12 cellular contexts compared by ENCODE assay signal in genomic region chr5:2207966-2208544, GRCh38.
DNase-seq lines count a peak whose midpoint lies in the region; ATAC-seq and TF ChIP-seq lines count a peak whose summit lies in the region.
"Had no signal": no experiment of that assay in that cellular context is flagged by ENCODE, and none has a peak within 500 bp of the region (broad histone marks: within the 10 kb centered on the region; RNA-seq: fewer than 3 reads in every experiment).

No MANE protein-coding gene starts in this region.

- TF ChIP-seq CTCF in epithelial cell of proximal tubule (conservative IDR thresholded peaks at IDR 0.05; ENCODE audit: low read depth, low read length) (peak; percentile 16), tibial nerve (IDR thresholded peaks at IDR 0.05) (no peak)

- H3K36me3 ChIP-seq in tibial nerve: no peaks in the 10 kb centered on the region
- H3K36me3 ChIP-seq: ascending aorta had no signal

- CTCF ChIA-PET in activated CD4-positive, alpha-beta T cell treated with anti-CD3 and anti-CD28 coated beads for 36 hours (lab: Charles Lee): no interaction called here

- no peak for ATAC-seq in activated CD4-positive, alpha-beta T cell treated with anti-CD3 and anti-CD28 coated beads for 36 hours
- ATAC-seq: mucosa of descending colon had no signal

- no peaks in the 10 kb centered on the region for H3K9me3 Mint-ChIP-seq in activated CD4-positive, alpha-beta T cell treated with anti-CD3 and anti-CD28 coated beads for 36 hours (ENCODE audit: low read depth)

- TF ChIP-seq POLR2A in tibial nerve (IDR thresholded peaks at IDR 0.05): no peak

- H3K27me3 ChIP-seq in tibial nerve: no peaks in the 10 kb centered on the region
- H3K27me3 ChIP-seq: ascending aorta had no signal

- POLR2A ChIA-PET in activated CD4-positive, alpha-beta T cell treated with anti-CD3 and anti-CD28 coated beads for 36 hours (lab: Charles Lee): no interaction called here

- peaks cover 0 to 3% (median 0%) of the 10 kb centered on the region in 4 donors for H3K9me3 ChIP-seq in tibial nerve
- H3K9me3 ChIP-seq: ascending aorta, mucosa of descending colon had no signal

- peaks cover 6% of the 10 kb centered on the region for H3K27me3 Mint-ChIP-seq in activated CD4-positive, alpha-beta T cell treated with anti-CD3 and anti-CD28 coated beads for 36 hours

- H3K36me3 Mint-ChIP-seq in activated CD4-positive, alpha-beta T cell treated with anti-CD3 and anti-CD28 coated beads for 36 hours (ENCODE audit: low read depth): no peaks in the 10 kb centered on the region

- H3K4me3 ChIP-seq in epithelial cell of proximal tubule (ENCODE audit: low read depth, low read length): no peak overlapping the region
- no peak overlapping the region for H3K4me3 ChIP-seq in tibial nerve
- H3K4me3 ChIP-seq: ascending aorta, mucosa of descending colon had no signal

- intact Hi-C loops in activated CD4-positive, alpha-beta T cell treated with anti-CD3 and anti-CD28 coated beads for 36 hours (cut with DNase I, micrococcal nuclease): no loop called here

- 32 to 37% methylated on average over 13 to 16 of the region's 16 CpGs for WGBS in tibial nerve, 2 donors

- no peak overlapping the region for H3K27ac Mint-ChIP-seq in activated CD4-positive, alpha-beta T cell treated with anti-CD3 and anti-CD28 coated beads for 36 hours

- TF ChIP-seq EP300 in tibial nerve (IDR thresholded peaks at IDR 0.05): no peak

- no peaks in the 10 kb centered on the region for H3K4me1 Mint-ChIP-seq in activated CD4-positive, alpha-beta T cell treated with anti-CD3 and anti-CD28 coated beads for 36 hours

- no peak overlapping the region for H3K27ac ChIP-seq in tibial nerve
- H3K27ac ChIP-seq: ascending aorta had no signal

- H3K4me3 Mint-ChIP-seq in activated CD4-positive, alpha-beta T cell treated with anti-CD3 and anti-CD28 coated beads for 36 hours: no peak overlapping the region

- peak; percentile 14 for DNase-seq in activated CD4-positive, alpha-beta T cell treated with anti-CD3 and anti-CD28 coated beads for 36 hours
- no peak for DNase-seq in activated CD4-positive, alpha-beta T cell treated with anti-CD3 and anti-CD28 coated beads for 1 hour
- peak; percentile 16 for DNase-seq in OCI-M1 (lab: John Stamatoyannopoulos, UW)
- DNase-seq in epithelial cell of proximal tubule (ENCODE audit: low read depth): no peak
- peak; percentile 66 for DNase-seq in retina
- DNase-seq in tibial nerve (ENCODE audit: low spot score in 2 of 2): no peak
- no peak for DNase-seq in NCI-H2029 (lab: John Stamatoyannopoulos, UW)
- no peak for DNase-seq in NCI-H1694 (lab: John Stamatoyannopoulos, UW)
- DNase-seq: NK-92 treated with Interleukin-12 subunit alpha and Interleukin-12 subunit beta, amount 100 ng/mL, for 24 hours; stimulated activated CD4-positive, alpha-beta T cell treated with anti-CD3 and anti-CD28 coated beads, Interleukin-15, amount 100 ng/mL, for 24 hours had no signal

- H3K4me1 ChIP-seq in tibial nerve: no peaks in the 10 kb centered on the region
- H3K4me1 ChIP-seq: ascending aorta had no signal

Comparison
In these comparisons a context has a peak if more than half of its experiments do, and no peak if none do; other contexts are left out.
1. DNase-seq: peak in activated CD4-positive, alpha-beta T cell treated with anti-CD3 and anti-CD28 coated beads for 36 hours (single experiment), OCI-M1 (single experiment) and retina (single experiment); none in activated CD4-positive, alpha-beta T cell treated with anti-CD3 and anti-CD28 coated beads for 1 hour (single experiment), epithelial cell of proximal tubule (single experiment), tibial nerve (0 of 2), NCI-H2029 (single experiment) and NCI-H1694 (single experiment).